15 cellular contexts compared by ENCODE assay signal in genomic region chr16:70681382-70682238, GRCh38. TPM values are rescaled to one million over a fixed set of nuclear protein-coding genes. Genes with fewer than 3 reads are reported as not detected.
DNase-seq lines count a peak whose midpoint lies in the region; ATAC-seq, FAIRE-seq and TF ChIP-seq lines count a peak whose summit lies in the region.
"Had no signal": no experiment of that assay in that cellular context is flagged by ENCODE, and none has a peak within 500 bp of the region (broad histone marks: within the 10 kb centered on the region; RNA-seq: fewer than 3 reads in every experiment).

No MANE protein-coding gene starts in this region.

- H3K9me3 Mint-ChIP-seq in activated naive CD8-positive, alpha-beta T cell treated with anti-CD3 and anti-CD28 coated beads, Interleukin-2, amount 50 U/mL, for 24 hours, result no peaks in the 10 kb centered on the region
- H3K9me3 Mint-ChIP-seq: activated T-helper 1 cell treated with anti-CD3 and anti-CD28 coated beads, Interleukin-12 subunit alpha, Interleukin-12 subunit beta, Interleukin-2, Interleukin-4 antibody, amounts not matched to agents 30 ng/mL and 10 ng/mL and 1 ng/mL, durations not matched to agents 14 hours and 24 hours and 36 hours had no signal

- intact Hi-C loops in K562 (cut with micrococcal nuclease), result no loop called here

- TF ChIP-seq CTCF in BJ (IDR thresholded peaks at IDR 0.05; ENCODE audit: insufficient read depth, low read depth, low read length), result no peak
- no peak for TF ChIP-seq CTCF in K562 (IDR thresholded peaks at IDR 0.05 in 2 of 3, conservative IDR thresholded peaks at IDR 0.05 in 1 of 3; ENCODE audit: insufficient read depth in 2 of 3, low read depth in 1 of 3, low read length in 3 of 3)

- H3K27ac ChIP-seq in K562 (ENCODE audit: extremely low read depth, low read depth, low read length), result no peak overlapping the region
- H3K27ac ChIP-seq: HL-60 had no signal

- ATAC-seq in K562 (no peak), GM19328 (IDR thresholded peaks at IDR 0.05; ENCODE audit: unreplicated experiment) (no peak)
- no peak for ATAC-seq in activated naive CD8-positive, alpha-beta T cell treated with anti-CD3 and anti-CD28 coated beads, Interleukin-2, amount 50 U/mL, for 24 hours
- ATAC-seq: GM12878; naive thymus-derived CD4-positive, alpha-beta T cell had no signal

- H3K4me3 Mint-ChIP-seq in activated naive CD8-positive, alpha-beta T cell treated with anti-CD3 and anti-CD28 coated beads, Interleukin-2, amount 50 U/mL, for 24 hours, result no peak overlapping the region
- H3K4me3 Mint-ChIP-seq: activated T-helper 1 cell treated with anti-CD3 and anti-CD28 coated beads, Interleukin-12 subunit alpha, Interleukin-12 subunit beta, Interleukin-2, Interleukin-4 antibody, amounts not matched to agents 30 ng/mL and 10 ng/mL and 1 ng/mL, durations not matched to agents 14 hours and 24 hours and 36 hours; CD14-positive monocyte; naive thymus-derived CD4-positive, alpha-beta T cell had no signal

- peaks cover 49% of the 10 kb centered on the region for H3K79me2 ChIP-seq in K562 (ENCODE audit: control insufficient read depth, insufficient read depth, low read length)

- no peak for TF ChIP-seq EP300 in K562 (IDR thresholded peaks at IDR 0.05; ENCODE audit: low read length)

- no peak overlapping the region for H3K27ac Mint-ChIP-seq in activated naive CD8-positive, alpha-beta T cell treated with anti-CD3 and anti-CD28 coated beads, Interleukin-2, amount 50 U/mL, for 24 hours
- H3K27ac Mint-ChIP-seq: activated T-helper 1 cell treated with anti-CD3 and anti-CD28 coated beads, Interleukin-12 subunit alpha, Interleukin-12 subunit beta, Interleukin-2, Interleukin-4 antibody, amounts not matched to agents 30 ng/mL and 10 ng/mL and 1 ng/mL, durations not matched to agents 14 hours and 24 hours and 36 hours; CD14-positive monocyte; naive thymus-derived CD4-positive, alpha-beta T cell had no signal

- peaks cover 5% of the 10 kb centered on the region for H3K4me1 Mint-ChIP-seq in activated naive CD8-positive, alpha-beta T cell treated with anti-CD3 and anti-CD28 coated beads, Interleukin-2, amount 50 U/mL, for 24 hours

- WGBS in K562 (ENCODE audit: insufficient coverage, low coverage, missing lambda C conversion rate), result 89% methylated on average over 11 of the region's 13 CpGs

- no peaks in the 10 kb centered on the region for H3K9me1 ChIP-seq in K562 (ENCODE audit: control insufficient read depth, insufficient read depth, low read length)

- H3K27me3 Mint-ChIP-seq in activated naive CD8-positive, alpha-beta T cell treated with anti-CD3 and anti-CD28 coated beads, Interleukin-2, amount 50 U/mL, for 24 hours, result peaks cover 9% of the 10 kb centered on the region

- H3K27me3 ChIP-seq in BJ (ENCODE audit: control insufficient read depth, insufficient read depth, low read length), result no peaks in the 10 kb centered on the region
- H3K27me3 ChIP-seq in K562 (ENCODE audit: control insufficient read depth in 2 of 2, insufficient read depth in 2 of 2, low read length in 2 of 2), result no peaks in the 10 kb centered on the region

- peaks cover 9 to 68% of the 10 kb centered on the region in 2 experiments for H3K4me1 ChIP-seq in K562 (replicated peaks in 1 of 2; ENCODE audit: control insufficient read depth in 2 of 2, insufficient read depth in 2 of 2, low read length in 2 of 2)

- no peaks in the 10 kb centered on the region for H3K36me3 Mint-ChIP-seq in activated naive CD8-positive, alpha-beta T cell treated with anti-CD3 and anti-CD28 coated beads, Interleukin-2, amount 50 U/mL, for 24 hours (ENCODE audit: low read depth)

- H3K36me3 ChIP-seq in BJ (ENCODE audit: control insufficient read depth, insufficient read depth, low read length), result peaks cover 51% of the 10 kb centered on the region
- H3K36me3 ChIP-seq in K562 (ENCODE audit: control insufficient read depth, insufficient read depth, low read length), result peaks cover 71% of the 10 kb centered on the region; the same call in 2 of the 3 replicates

- FAIRE-seq in K562 (lab: Jason Lieb, UNC), result no peak
- FAIRE-seq: GM12878 had no signal

- POLR2A ChIA-PET in BJ (lab: Charles Lee), result interaction anchor here (0.7 kb wide), 1 partner anchor 88 kb away, joined by 11 read pairs; no protein-coding TSS in a partner anchor
- POLR2A ChIA-PET in K562 (lab: Yijun Ruan, JAX), result interaction anchor here (1.1 kb wide), 1 partner anchor 56 kb away, joined by 3 read pairs; no protein-coding TSS in a partner anchor

- in situ Hi-C loops in K562 (cut with MboI), result no loop called here

- H3K9me3 ChIP-seq in K562 (replicated peaks; ENCODE audit: control insufficient read depth, insufficient read depth, low read depth, low read length), result no peaks in the 10 kb centered on the region

- DNase-seq in BJ (ENCODE audit: low read depth) (no peak), K562 (ENCODE audit: extremely low read depth in 1 of 4, low spot score in 3 of 4) (no peak), hippocampal formation (lab: John Stamatoyannopoulos, UW) (peak; percentile 74 to 79), putamen (ENCODE audit: low spot score) (peak; percentile 90), LoVo (ENCODE audit: low spot score) (no peak)
- DNase-seq in stimulated activated CD4-positive, alpha-beta T cell treated with anti-CD3 and anti-CD28 coated beads, Interleukin-15, amount 100 ng/mL, for 24 hours, result no peak
- DNase-seq in activated naive CD8-positive, alpha-beta T cell treated with anti-CD3 and anti-CD28 coated beads, Interleukin-2, amount 50 U/mL, for 24 hours, result no peak
- DNase-seq: NCI-H2029 had no signal

- H2AFZ ChIP-seq in K562 (ENCODE audit: low read depth, low read length), result no peak overlapping the region

- TF ChIP-seq RAD21 in K562 (CRISPR knock-in tag; conservative IDR thresholded peaks at IDR 0.05 in 1 of 2, IDR thresholded peaks at IDR 0.05 in 1 of 2), result no peak

- no TSS peak for BruUV-seq in K562 (replicated peaks; lab: Mats Ljungman, UMichigan)

- no peak overlapping the region for H3K4me2 ChIP-seq in K562 (ENCODE audit: insufficient read depth, low read length)

- CTCF ChIA-PET in BJ (lab: Yijun Ruan, JAX) (interaction anchor here (1.2 to 11.1 kb wide), 7 partner anchors 53 to 97 kb away, joined by 3 to 117 read pairs (median 5); no protein-coding TSS in a partner anchor), K562 (lab: Yijun Ruan, JAX; ENCODE audit: low intra/inter-chr PET ratio) (interaction anchor here (0.9 kb wide), 1 partner anchor 89 kb away, joined by 4 read pairs; no protein-coding TSS in a partner anchor)

- H3K9ac ChIP-seq in K562 (ENCODE audit: insufficient read depth in 1 of 2, low read depth in 2 of 2, low read length in 2 of 2), result peak overlapping the region in 1 of 2 experiments; percentile 68; a peak in 2 of 4 replicates

- H4K20me1 ChIP-seq in K562 (replicated peaks; ENCODE audit: control insufficient read depth, insufficient read depth, low read length), result peaks cover 12% of the 10 kb centered on the region; the same call in 1 of the 2 replicates

- peak overlapping the region; percentile 92 for H3K4me3 ChIP-seq in BJ (ENCODE audit: low read depth, low read length)
- no peak overlapping the region for H3K4me3 ChIP-seq in K562
- H3K4me3 ChIP-seq: GM12878 had no signal

- TF ChIP-seq POLR2A in K562 (conservative IDR thresholded peaks at IDR 0.05), result no peak

TF ChIP-seq in K562, 482 proteins besides CTCF, POLR2A, EP300 and RAD21 (continues in another document):
- no peak for TF ChIP-seq ARHGAP35 (IDR thresholded peaks at IDR 0.05; ENCODE audit: partially characterized antibody)

RNA-seq across cellular contexts. Expression of gene MTSS2, which starts 4.2 kb away (rescaled TPM):
- 86.4 and 170 TPM in 2 replicates for polyA plus RNA-seq in BJ (2011; rRNA removed)
- 95.7 and 103 TPM in 2 replicates for polyA minus RNA-seq in BJ (2011; rRNA and poly(A)+ RNA removed)
- 15.0 and 50.2 TPM in 2 replicates for total RNA-seq in K562 (2011; cell fraction: chromatin; rRNA removed; ENCODE audit: low replicate concordance)
- 41.7 and 44.2 TPM in 2 replicates for total RNA-seq in K562 (2011; cell fraction: nucleolus; rRNA removed)
- 20.2 and 24.3 TPM in 2 replicates for total RNA-seq in K562 (2011; cell fraction: nucleoplasm; rRNA removed)
- total RNA-seq in K562 (2014; rRNA removed), result 15.4 and 22.4 TPM in 2 replicates
- total RNA-seq in K562 (2014; rRNA removed; fragmentation: Illumina TruSeq; extraction: Trizol), result 4.8 and 9.1 TPM in 2 replicates
- 20.6 and 24.2 TPM in 2 replicates for total RNA-seq in K562 (2015; rRNA removed; fragmentation: Illumina TruSeq; extraction: Trizol)
- 51.2 and 60.3 TPM in 2 replicates for total RNA-seq in K562 (2021)
- polyA plus RNA-seq in K562 (2011; rRNA removed), result 16.9 and 21.5 TPM in 2 replicates
- polyA plus RNA-seq in K562 (2011; cell fraction: cytosol; rRNA removed), result 13.3 and 40.6 TPM in 2 replicates
- polyA plus RNA-seq in K562 (2011; cell fraction: nucleus; rRNA removed), result 40.9 and 91.6 TPM in 2 replicates
- 55.8 and 57.7 TPM in 2 replicates for polyA plus RNA-seq in K562 (2012)
- polyA plus RNA-seq in K562 (2014; fragmentation: Illumina TruSeq; extraction: Trizol), result 36.2 and 45.7 TPM in 2 replicates
- under 1 TPM; 0.11 to 0.32 TPM for polyA plus RNA-seq in K562 (2014; fragmentation: Nextera tagmentation; extraction: Ambion mirVana)
- 31.1 and 46.9 TPM in 2 replicates for polyA plus RNA-seq in K562 (2014; rRNA removed)
- polyA minus RNA-seq in K562 (2011; rRNA and poly(A)+ RNA removed), result 6.7 and 12.5 TPM in 2 replicates
- polyA minus RNA-seq in K562 (2011; cell fraction: cytosol; rRNA and poly(A)+ RNA removed), result 27.2 and 41.8 TPM in 2 replicates
- 20.1 and 25.2 TPM in 2 replicates for polyA minus RNA-seq in K562 (2011; cell fraction: nucleus; rRNA and poly(A)+ RNA removed)
- polyA plus RNA-seq: CD14-positive monocyte; naive thymus-derived CD4-positive, alpha-beta T cell had no signal

RNA-seq across cellular contexts. Expression of gene IL34, which starts 35.3 kb away (rescaled TPM):
- 0.45 and 0.70 TPM in 2 replicates for polyA plus RNA-seq in BJ (2011; rRNA removed)
- 0.33 and 0.98 TPM in 2 replicates for polyA minus RNA-seq in BJ (2011; rRNA and poly(A)+ RNA removed)
- 0.44 TPM in 1 of 2 replicates, not detected in the other for total RNA-seq in K562 (2011; cell fraction: chromatin; rRNA removed; ENCODE audit: low replicate concordance)
- not detected in 2 replicates for total RNA-seq in K562 (2011; cell fraction: nucleolus; rRNA removed)
- total RNA-seq in K562 (2011; cell fraction: nucleoplasm; rRNA removed), result not detected in 2 replicates
- 0.20 TPM in 1 of 2 replicates, not detected in the other for total RNA-seq in K562 (2014; rRNA removed)
- total RNA-seq in K562 (2014; rRNA removed; fragmentation: Illumina TruSeq; extraction: Trizol), result not detected in 2 replicates
- total RNA-seq in K562 (2015; rRNA removed; fragmentation: Illumina TruSeq; extraction: Trizol), result 0.18 TPM in 1 of 2 replicates, not detected in the other
- total RNA-seq in K562 (2021), result 0.25 TPM in 1 of 2 replicates, not detected in the other
- 0.10 TPM in 1 of 2 replicates, not detected in the other for polyA plus RNA-seq in K562 (2011; rRNA removed)
- 0.16 and 0.49 TPM in 2 replicates for polyA plus RNA-seq in K562 (2011; cell fraction: cytosol; rRNA removed)
- 0.20 and 0.32 TPM in 2 replicates for polyA plus RNA-seq in K562 (2011; cell fraction: nucleus; rRNA removed)
- polyA plus RNA-seq in K562 (2012), result 0.39 and 0.44 TPM in 2 replicates
- polyA plus RNA-seq in K562 (2014; fragmentation: Illumina TruSeq; extraction: Trizol), result 0.58 TPM in 1 of 2 replicates, not detected in the other
- not detected for polyA plus RNA-seq in K562 (2014; fragmentation: Nextera tagmentation; extraction: Ambion mirVana)
- polyA plus RNA-seq in K562 (2014; rRNA removed), result 0.07 and 0.18 TPM in 2 replicates
- not detected in 2 replicates for polyA minus RNA-seq in K562 (2011; rRNA and poly(A)+ RNA removed)
- polyA minus RNA-seq in K562 (2011; cell fraction: cytosol; rRNA and poly(A)+ RNA removed), result not detected in 2 replicates
- not detected in 2 replicates for polyA minus RNA-seq in K562 (2011; cell fraction: nucleus; rRNA and poly(A)+ RNA removed)
- total RNA-seq: activated T-helper 1 cell treated with anti-CD3 and anti-CD28 coated beads, Interleukin-12 subunit alpha, Interleukin-12 subunit beta, Interleukin-2, Interleukin-4 antibody, amounts not matched to agents 30 ng/mL and 10 ng/mL and 1 ng/mL, durations not matched to agents 14 hours and 24 hours and 36 hours; GM12878; T-helper 1 cell treated with Interleukin-12 subunit alpha and Interleukin-12 subunit beta and Interleukin-4 antibody, amounts not matched to agents 30 ng/mL and 1 ng/mL, for 36 hours had no signal
- polyA plus RNA-seq: CD14-positive monocyte; naive thymus-derived CD4-positive, alpha-beta T cell had no signal

Comparison
In these comparisons a context has a peak if more than half of its experiments do, and no peak if none do; other contexts are left out.
1. DNase-seq: peak in hippocampal formation (2 of 2) and putamen (single experiment); none in BJ (single experiment), K562 (0 of 4), stimulated activated CD4-positive, alpha-beta T cell treated with anti-CD3 and anti-CD28 coated beads, Interleukin-15, amount 100 ng/mL, for 24 hours (single experiment), activated naive CD8-positive, alpha-beta T cell treated with anti-CD3 and anti-CD28 coated beads, Interleukin-2, amount 50 U/mL, for 24 hours (single experiment) and LoVo (single experiment).